20 cellular contexts compared by ENCODE assay signal in genomic region chr14:61233436-61233956, GRCh38.
"Had no signal": no experiment of that assay in that cellular context is flagged by ENCODE, and none has a peak within 500 bp of the region (broad histone marks: within the 10 kb centered on the region; RNA-seq: fewer than 3 reads in every experiment).

No MANE protein-coding gene starts in this region.

- H3K36me3 Mint-ChIP-seq: activated naive CD8-positive, alpha-beta T cell; memory B cell; WTC11 had no signal

- FAIRE-seq: endometrium, islet of Langerhans had no signal

- H3K4me3 ChIP-seq: esophagus muscularis mucosa, heart right ventricle, left lung, upper lobe of left lung had no signal

- H3K27ac Mint-ChIP-seq: activated naive CD8-positive, alpha-beta T cell; memory B cell; T-helper 1 cell treated with Interleukin-12 subunit alpha and Interleukin-12 subunit beta and Interleukin-4 antibody, amounts not matched to agents 30 μg/mL and 1 μg/mL, for 36 hours; WTC11 had no signal

- H3K27me3 ChIP-seq: esophagus muscularis mucosa, left lung, upper lobe of left lung had no signal

- H3K9me3 ChIP-seq: esophagus muscularis mucosa, heart right ventricle, left lung, upper lobe of left lung had no signal

- H3K9me3 Mint-ChIP-seq: memory B cell; T-helper 1 cell treated with Interleukin-12 subunit alpha and Interleukin-12 subunit beta and Interleukin-4 antibody, amounts not matched to agents 30 μg/mL and 1 μg/mL, for 36 hours; WTC11 had no signal

- H3K4me1 Mint-ChIP-seq: memory B cell had no signal

- H3K4me1 ChIP-seq: heart right ventricle, left lung had no signal

- DNase-seq: activated CD8-positive, alpha-beta memory T cell treated with anti-CD3 and anti-CD28 coated beads for 24 hours; activated effector memory CD4-positive, alpha-beta T cell treated with Interleukin-2 at 50 U/mL for 16 hours; activated T-cell treated with anti-CD3 and anti-CD28 coated beads for 4 hours; anterior cingulate cortex; foreskin melanocyte; heart right ventricle; left lung; occipital lobe; stimulated activated CD4-positive, alpha-beta T cell treated with anti-CD3 and anti-CD28 coated beads, Interleukin-12 subunit alpha, Interleukin-12 subunit beta, amount 100 ng/mL, for 4 hours; stimulated activated naive CD4-positive, alpha-beta T cell treated with Interleukin-2 at 50 U/mL for 16 hours; upper lobe of left lung had no signal

- H3K4me3 Mint-ChIP-seq: activated naive CD8-positive, alpha-beta T cell; memory B cell; nephron; T-helper 1 cell treated with Interleukin-12 subunit alpha and Interleukin-12 subunit beta and Interleukin-4 antibody, amounts not matched to agents 30 μg/mL and 1 μg/mL, for 36 hours; WTC11 had no signal

- H3K27ac ChIP-seq: esophagus muscularis mucosa, heart right ventricle, left lung, upper lobe of left lung had no signal

- ATAC-seq: heart right ventricle, left lung, sciatic nerve, WTC11 had no signal

- H3K36me3 ChIP-seq: esophagus muscularis mucosa, heart right ventricle, left lung, upper lobe of left lung had no signal
